24 cellular contexts compared by ENCODE assay signal in the genomic region with DNA sequence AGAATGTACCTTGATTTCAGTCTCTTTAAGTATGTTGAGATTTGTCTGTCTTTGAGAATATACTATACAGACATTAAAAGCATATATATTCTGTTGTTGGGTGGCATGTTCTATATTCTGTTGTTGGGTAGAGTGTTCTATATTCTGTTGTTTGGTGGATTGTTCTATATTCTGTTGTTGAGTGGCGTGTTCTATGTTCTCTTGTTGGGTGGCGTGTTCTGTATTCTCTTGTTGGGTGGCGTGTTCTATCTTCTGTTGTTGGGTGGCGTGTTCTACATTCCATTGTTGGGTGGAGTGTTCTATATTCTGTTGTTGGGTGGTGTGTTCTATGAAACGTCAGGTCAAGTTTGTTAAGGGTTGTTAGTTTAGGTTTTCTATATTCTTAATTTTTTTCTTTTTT. TPM values are rescaled to one million over a fixed set of nuclear protein-coding genes. Genes with fewer than 3 reads are reported as not detected.
A peak's percentile ranks its signal among the peaks of the same experiment; 100 is the strongest.
DNase-seq lines count a peak whose midpoint lies in the region; ATAC-seq, FAIRE-seq and TF ChIP-seq lines count a peak whose summit lies in the region.
"Had no signal": no experiment of that assay in that cellular context is flagged by ENCODE, and none has a peak within 500 bp of the region (broad histone marks: within the 10 kb centered on the region; RNA-seq: fewer than 3 reads in every experiment).

No MANE protein-coding gene starts in this region.

- peaks cover 41% of the 10 kb centered on the region for H3K36me3 Mint-ChIP-seq in T-cell

- H3K27me3 Mint-ChIP-seq in T-cell, result no peaks in the 10 kb centered on the region
- H3K27me3 Mint-ChIP-seq: CD4-positive, CD25-positive, alpha-beta regulatory T cell; stimulated activated naive CD8-positive, alpha-beta T cell treated with anti-CD3 and anti-CD28 coated beads, Interleukin-15, Interleukin-2, amounts not matched to agents 100 ng/mL and 50 ng/mL, for 24 hours had no signal

- H3K27ac ChIP-seq in psoas muscle, result no peak overlapping the region
- H3K27ac ChIP-seq: pancreas, thyroid gland had no signal

- no peak overlapping the region for H3K4me3 Mint-ChIP-seq in T-cell
- H3K4me3 Mint-ChIP-seq: activated naive CD4-positive, alpha-beta T cell treated with anti-CD3 and anti-CD28 coated beads for 36 hours; CD4-positive, CD25-positive, alpha-beta regulatory T cell; H9; natural killer cell; stimulated activated naive CD8-positive, alpha-beta T cell treated with anti-CD3 and anti-CD28 coated beads, Interleukin-15, Interleukin-2, amounts not matched to agents 100 ng/mL and 50 ng/mL, for 24 hours had no signal

- H3K4me1 ChIP-seq in psoas muscle, result no peaks in the 10 kb centered on the region
- H3K4me1 ChIP-seq: pancreas, thyroid gland had no signal

- no peak for TF ChIP-seq CTCF in D721Med (IDR thresholded peaks at IDR 0.05; ENCODE audit: insufficient read depth, missing control alignments)
- no peak for TF ChIP-seq CTCF in psoas muscle (IDR thresholded peaks at IDR 0.05)

- H3K27me3 ChIP-seq in psoas muscle (ENCODE audit: insufficient read depth in 3 of 3, low read length in 2 of 3), result no peaks in the 10 kb centered on the region
- H3K27me3 ChIP-seq: MG63, pancreas, thyroid gland had no signal

- DNase-seq in D721Med (ENCODE audit: insufficient read length, low spot score) (no peak), HTR-8/SVneo (ENCODE audit: insufficient read length, low spot score) (no peak), psoas muscle (no peak), dermis blood vessel endothelial cell (no peak), T-cell (no peak)
- DNase-seq: activated naive CD4-positive, alpha-beta T cell treated with anti-CD3 and anti-CD28 coated beads for 36 hours; CD4-positive, CD25-positive, alpha-beta regulatory T cell; H9; MG63; midbrain; natural killer cell; NCI-H1417; NCI-H2081; NCI-H446 treated with DMSO at 0.1 percent for 48 hours; OCI-M1; pancreas; stimulated activated CD4-positive, alpha-beta T cell treated with anti-CD3 and anti-CD28 coated beads, Interleukin-15, amount 100 ng/mL, for 24 hours; T1000; thyroid gland had no signal

- CTCF ChIA-PET in T-cell (lab: Charles Lee), result no interaction called here

- no peak overlapping the region for H3K4me3 ChIP-seq in psoas muscle
- H3K4me3 ChIP-seq: MG63, pancreas, thyroid gland had no signal

- H3K36me3 ChIP-seq in psoas muscle (ENCODE audit: insufficient read depth in 1 of 2, low read depth in 1 of 2), result peaks cover 3 to 60% of the 10 kb centered on the region in 2 donors

- peaks cover 8 to 15% (median 14%) of the 10 kb centered on the region in 3 donors for H3K4me1 Mint-ChIP-seq in T-cell
- H3K4me1 Mint-ChIP-seq: H9 had no signal

- no peaks in the 10 kb centered on the region for H3K9me3 ChIP-seq in psoas muscle
- H3K9me3 ChIP-seq: MG63, pancreas, thyroid gland had no signal

- FAIRE-seq in D721Med (lab: Jason Lieb, UNC) (peak; percentile 94), HTR-8/SVneo (lab: Jason Lieb, UNC) (peak; percentile 100), islet of Langerhans (lab: Jason Lieb, UNC) (peak; percentile 87)
- FAIRE-seq: endometrium, pancreas had no signal

- ATAC-seq in psoas muscle (peak; percentile 21 to 59 (median 46)), GM21528 (IDR thresholded peaks at IDR 0.05; ENCODE audit: low FRiP score, unreplicated experiment) (no peak), T-cell (replicated peaks in 1 of 4) (no peak), HG02763 (IDR thresholded peaks at IDR 0.05; ENCODE audit: unreplicated experiment) (no peak)

- H3K27ac Mint-ChIP-seq in T-cell, result no peak overlapping the region
- H3K27ac Mint-ChIP-seq: activated naive CD4-positive, alpha-beta T cell treated with anti-CD3 and anti-CD28 coated beads for 36 hours; CD4-positive, CD25-positive, alpha-beta regulatory T cell; H9; natural killer cell; stimulated activated naive CD8-positive, alpha-beta T cell treated with anti-CD3 and anti-CD28 coated beads, Interleukin-15, Interleukin-2, amounts not matched to agents 100 ng/mL and 50 ng/mL, for 24 hours had no signal

- H3K9me3 Mint-ChIP-seq in T-cell, result peaks cover 0 to 5% (median 0%) of the 10 kb centered on the region in 3 donors

- 76 to 79% (median 77%) methylated on average over 5 of the region's 5 CpGs for WGBS in psoas muscle, 3 donors

- intact Hi-C loops in psoas muscle (cut with DNase I), result no loop called here

- POLR2A ChIA-PET in T-cell (lab: Charles Lee), result no interaction called here

RNA-seq across cellular contexts. Expression of a gene that starts 27.1 kb away (rescaled TPM):
- 100 to 1,000 TPM in 2 of 4 donors, 10 to 100 TPM in 2; 60.0 to 117 (median 91.2) TPM for total RNA-seq in psoas muscle
- 10 to 100 TPM; 44.1 to 91.2 (median 88.4) TPM for polyA plus RNA-seq in psoas muscle
- 369 and 441 TPM in 2 replicates for total RNA-seq in dermis blood vessel endothelial cell
- 1 to 10 TPM in 4 of 5 donors, under 1 TPM in 1; 0.44 to 3.6 (median 2.3) TPM for total RNA-seq in T-cell

Comparison
In these comparisons a context has a peak if more than half of its experiments do, and no peak if none do; other contexts are left out.
1. ATAC-seq: peak in psoas muscle (4 of 4); none in GM21528 (single experiment), T-cell (0 of 4) and HG02763 (single experiment).
2. RNA of a gene that starts 27.1 kb away (total RNA-seq): 369 to 441 TPM in dermis blood vessel endothelial cell and 60.0 to 117 TPM in psoas muscle; 0.44 to 3.6 TPM in T-cell; every median in the first group is over 10 times any median in the second.